In the genomic region with DNA sequence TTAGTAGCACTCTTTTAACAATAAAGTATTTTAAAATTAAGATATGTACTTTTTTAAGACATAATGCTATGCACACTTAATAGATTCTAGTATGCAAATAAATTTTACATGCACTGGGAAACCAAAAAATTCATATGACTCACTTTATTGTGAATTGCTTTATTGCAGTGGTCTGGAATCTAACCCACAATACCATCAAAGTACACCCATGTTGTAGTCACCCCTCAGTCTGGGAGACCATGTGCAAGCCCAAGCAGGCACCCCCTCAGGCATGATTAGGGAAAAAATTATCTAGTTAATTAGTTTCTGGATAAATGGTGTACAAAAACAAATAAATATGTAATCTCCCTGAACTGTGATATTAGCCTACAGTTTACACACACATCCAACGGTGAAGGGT, we compare ENCODE assay signal across 19 cellular contexts.
"Had no signal": no experiment of that assay in that cellular context is flagged by ENCODE, and none has a peak within 500 bp of the region (broad histone marks: within the 10 kb centered on the region; RNA-seq: fewer than 3 reads in every experiment).

No MANE protein-coding gene starts in this region.

- H3K9me3 ChIP-seq: gastrocnemius medialis had no signal

- H3K4me1 ChIP-seq: gastrocnemius medialis, heart right ventricle, left lung, lower lobe of right lung had no signal

- DNase-seq: dermis blood vessel endothelial cell; dorsolateral prefrontal cortex; effector CD4-positive, alpha-beta T cell; effector memory CD4-positive, alpha-beta T cell; erythroblast; foreskin melanocyte; gastrocnemius medialis; glutamatergic neuron; head of caudate nucleus; heart right ventricle; hippocampal formation; left cardiac atrium; left lung; left ventricle myocardium superior; lower lobe of right lung; mesendoderm; midbrain; naive thymus-derived CD4-positive, alpha-beta T cell had no signal

- H3K4me3 ChIP-seq: coronary artery, dorsolateral prefrontal cortex, gastrocnemius medialis, heart right ventricle, left lung, lower lobe of right lung had no signal

- H3K36me3 ChIP-seq: gastrocnemius medialis, heart right ventricle, left lung, lower lobe of right lung had no signal

- H3K27ac ChIP-seq: coronary artery, gastrocnemius medialis, heart right ventricle, left lung, lower lobe of right lung had no signal

- H3K27me3 ChIP-seq: dorsolateral prefrontal cortex, gastrocnemius medialis, left lung had no signal
